8 cellular contexts compared by ENCODE assay signal in the genomic region with DNA sequence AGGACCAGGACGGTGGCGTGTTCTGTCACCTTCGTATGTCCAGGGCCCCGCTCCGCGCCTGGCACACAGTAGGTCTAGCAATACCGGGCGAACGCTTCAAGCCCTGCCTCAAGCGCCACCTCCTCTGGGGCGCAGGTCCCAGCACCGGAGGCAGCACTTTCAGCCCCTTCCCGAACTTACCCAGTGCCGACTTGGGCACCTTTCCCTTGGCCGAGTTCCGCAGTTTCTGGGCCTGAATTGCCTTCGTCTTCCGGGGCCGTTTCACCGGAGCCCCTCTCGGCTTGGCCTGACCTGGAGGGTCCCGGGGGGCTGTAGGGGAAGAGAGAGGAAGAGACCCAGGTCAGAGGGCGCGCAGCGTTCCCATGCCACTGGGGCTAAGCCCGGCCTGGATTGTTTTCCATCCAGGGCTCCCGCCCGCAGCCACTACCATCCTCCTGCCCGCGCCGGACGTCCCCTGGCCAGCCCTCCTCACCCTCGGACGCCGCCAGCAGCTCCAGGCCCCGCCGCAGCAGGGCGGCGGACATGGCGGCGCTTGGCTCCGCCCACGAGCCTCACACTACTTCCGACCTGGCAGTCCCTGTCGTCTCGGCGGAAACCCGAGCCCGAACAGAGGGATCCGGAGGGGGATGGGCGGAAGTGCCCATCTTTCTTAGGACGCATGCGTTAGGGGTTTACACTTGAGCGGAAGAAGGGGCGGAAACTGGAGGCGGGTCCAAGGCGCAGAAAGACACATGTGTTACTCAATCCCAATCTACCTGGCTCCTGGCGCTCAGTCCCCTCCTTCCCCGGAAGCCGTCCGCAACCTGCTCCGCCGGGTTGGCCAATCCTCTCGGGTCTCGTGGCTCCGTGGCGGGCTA. TPM values are rescaled to one million over a fixed set of nuclear protein-coding genes. Genes with fewer than 3 reads are reported as not detected.
A peak's percentile ranks its signal among the peaks of the same experiment; 100 is the strongest.
DNase-seq lines count a peak whose midpoint lies in the region; ATAC-seq and TF ChIP-seq lines count a peak whose summit lies in the region.

TSS of gene RPS19BP1 (minus strand) at position 534 of the 857 bp plus-strand sequence. CDS start at position 524, 10 bp downstream.

- peak within 1 kb of the TSS; percentile 82 for H3K4me2 ChIP-seq in PC-9

- peak within 1 kb of the TSS; percentile 95 for H3K4me3 ChIP-seq in Jurkat, Clone E6-1 (ENCODE audit: low read length)
- H3K4me3 ChIP-seq in PC-9 (peak within 1 kb of the TSS; percentile 87), mucosa of descending colon (peak within 1 kb of the TSS; percentile 86)

- CTCF ChIA-PET in PC-9 (lab: Charles Lee), result no interaction called here

- TF ChIP-seq CTCF in PC-9 (conservative IDR thresholded peaks at IDR 0.05) (peak; percentile 24; the same call in 1 of the 2 replicates), mucosa of descending colon (IDR thresholded peaks at IDR 0.05) (peak; percentile 15)

- H3K27ac ChIP-seq in PC-9, result peak within 1 kb of the TSS; percentile 30
- H3K27ac ChIP-seq in epithelial cell of prostate, result peak within 1 kb of the TSS; percentile 68

- H3K9me3 ChIP-seq in PC-9 (ENCODE audit: insufficient read depth, low read depth) (no peaks in the 10 kb centered on the region), mucosa of descending colon (no peaks in the 10 kb centered on the region)

- H3K4me1 ChIP-seq in PC-9 (replicated peaks; ENCODE audit: insufficient read depth), result peaks cover 44% of the 10 kb centered on the region
- peaks cover 52% of the 10 kb centered on the region for H3K4me1 ChIP-seq in mucosa of descending colon (ENCODE audit: low read depth)

- H3F3A ChIP-seq in PC-9 (ENCODE audit: insufficient read depth, low read depth), result peaks cover 53% of the 10 kb centered on the region

- POLR2A ChIA-PET in PC-9 (lab: Charles Lee; ENCODE audit: unreplicated experiment), result interaction anchor here (0.6 kb wide), 2 partner anchors 324 to 511 kb away, joined by 3 to 4 read pairs; no protein-coding TSS in a partner anchor

- no peaks in the 10 kb centered on the region for H3K9me2 ChIP-seq in PC-9 (ENCODE audit: insufficient read depth)

- peaks cover 19% of the 10 kb centered on the region for H4K20me1 ChIP-seq in PC-9 (ENCODE audit: insufficient read depth)

- BruUV-seq in PC-9 (replicated peaks; lab: Mats Ljungman, UMichigan), result no TSS peak

- H3K27me3 ChIP-seq in PC-9 (ENCODE audit: insufficient read depth, low read depth), result no peaks in the 10 kb centered on the region

- ATAC-seq in GM21576 (IDR thresholded peaks at IDR 0.05; ENCODE audit: unreplicated experiment), result peak; percentile 59
- peak; percentile 84 for ATAC-seq in mucosa of descending colon

- 0 out of 2 replicates have a peak, but pooled peaks cover 4% of the 10 kb centered on the region for H3K36me3 ChIP-seq in PC-9 (ENCODE audit: low read depth)
- no peaks in the 10 kb centered on the region for H3K36me3 ChIP-seq in mucosa of descending colon (ENCODE audit: low read depth)

- peak; percentile 99 for DNase-seq in DMS114 treated with DMSO at 0.1 percent for 48 hours (lab: John Stamatoyannopoulos, UW; ENCODE audit: unreplicated experiment)
- DNase-seq in Jurkat, Clone E6-1 (ENCODE audit: low read depth, low spot score), result peak; percentile 100
- peak; percentile 100 for DNase-seq in PC-9
- DNase-seq in activated T-cell treated with anti-CD3 and anti-CD28 coated beads, Interleukin-2, amount 50 U/mL, for 1 hour, result peak; percentile 98
- peak; percentile 98 for DNase-seq in epithelial cell of prostate (ENCODE audit: low read depth, low spot score)
- peak; percentile 99 to 100 (median 100) for DNase-seq in mucosa of descending colon
- DNase-seq in stimulated activated CD8-positive, alpha-beta memory T cell treated with anti-CD3 and anti-CD28 coated beads, Interleukin-4, amount 100 ng/mL, for 24 hours (ENCODE audit: low read depth), result peak; percentile 99

- H3K79me2 ChIP-seq in PC-9 (ENCODE audit: low read depth), result peaks cover 34% of the 10 kb centered on the region

- intact Hi-C loops in PC-9 (cut with micrococcal nuclease; ENCODE audit: unreplicated experiment) (loop anchor here (1.0 to 2.0 kb wide), 3 partner anchors 31 to 814 kb away; partner anchors contain the start of gene ADSL), mucosa of descending colon (cut with DNase I, micrococcal nuclease) (loop anchor here in 1 of 2 donors (10.0 kb wide), 1 partner anchor 812 kb away; the partner anchor contains the start of gene ADSL)

- peak within 1 kb of the TSS; percentile 97 for H2AFZ ChIP-seq in PC-9

RNA-seq across cellular contexts. Expression of gene RPS19BP1, which starts in this region (rescaled TPM):
- polyA plus RNA-seq in Jurkat, Clone E6-1 (2012; ENCODE audit: insufficient read depth, insufficient read length), result 95.4 TPM
- total RNA-seq in PC-9 (2021) (60.7 and 94.3 TPM in 2 replicates), mucosa of descending colon (10 to 100 TPM; 59.1 to 77.7 (median 61.2) TPM)

Comparison
In these comparisons a context has a peak if more than half of its experiments do, and no peak if none do; other contexts are left out.
1. Peak in every context shown above with its lines: DNase-seq, ATAC-seq, H3K4me3 ChIP-seq and H3K27ac ChIP-seq.